ENCODE assay signal across 16 cellular contexts in genomic region chr22:22949953-22950352, GRCh38.
DNase-seq lines count a peak whose midpoint lies in the region; ATAC-seq and TF ChIP-seq lines count a peak whose summit lies in the region.
"Had no signal": no experiment of that assay in that cellular context is flagged by ENCODE, and none has a peak within 500 bp of the region (broad histone marks: within the 10 kb centered on the region; RNA-seq: fewer than 3 reads in every experiment).

No MANE protein-coding gene starts in this region.

- ATAC-seq in DND-41 (ENCODE audit: insufficient read depth, low read depth): no peak
- ATAC-seq in activated B cell treated with CpG ODN at 0.5 μM for 24 hours (ENCODE audit: low read depth): no peak
- no peak for ATAC-seq in HG03196 (IDR thresholded peaks at IDR 0.05; ENCODE audit: unreplicated experiment)
- no peak for ATAC-seq in naive thymus-derived CD4-positive, alpha-beta T cell
- ATAC-seq: HCT116 had no signal

- H3K36me3 Mint-ChIP-seq in activated B cell treated with CpG ODN at 0.5 μM for 24 hours (ENCODE audit: low read depth): no peaks in the 10 kb centered on the region
- H3K36me3 Mint-ChIP-seq in mesothelial cell of epicardium: no peaks in the 10 kb centered on the region
- no peaks in the 10 kb centered on the region for H3K36me3 Mint-ChIP-seq in naive thymus-derived CD4-positive, alpha-beta T cell
- H3K36me3 Mint-ChIP-seq: IgD-negative memory B cell had no signal

- no peaks in the 10 kb centered on the region for H3K36me3 ChIP-seq in DND-41 (ENCODE audit: insufficient read depth, low read length)
- no peaks in the 10 kb centered on the region for H3K36me3 ChIP-seq in H7 (replicated peaks; ENCODE audit: control insufficient read depth, insufficient read depth, low read length)
- H3K36me3 ChIP-seq in osteoblast (ENCODE audit: insufficient read depth, low read length): no peaks in the 10 kb centered on the region
- H3K36me3 ChIP-seq in naive thymus-derived CD4-positive, alpha-beta T cell (ENCODE audit: control insufficient read depth in 2 of 3, insufficient read depth in 3 of 3, low read length in 3 of 3): no peaks in the 10 kb centered on the region
- H3K36me3 ChIP-seq: BE2C had no signal

- no peaks in the 10 kb centered on the region for H3K27me3 ChIP-seq in DND-41 (ENCODE audit: insufficient read depth, low read length, poor library complexity)
- peaks cover 4% of the 10 kb centered on the region; the same call in 1 of the 2 replicates for H3K27me3 ChIP-seq in H7 (ENCODE audit: control insufficient read depth, insufficient read depth, low read length)
- H3K27me3 ChIP-seq in osteoblast (ENCODE audit: insufficient read depth, low read length): peaks cover 19% of the 10 kb centered on the region
- H3K27me3 ChIP-seq in naive thymus-derived CD4-positive, alpha-beta T cell (ENCODE audit: control insufficient read depth in 2 of 2, insufficient read depth in 2 of 2, low read length in 2 of 2): no peaks in the 10 kb centered on the region

- peak overlapping the region; percentile 43; the same call in 1 of the 2 replicates for H3K27ac ChIP-seq in DND-41 (ENCODE audit: low read length)
- no peak overlapping the region for H3K27ac ChIP-seq in osteoblast (ENCODE audit: low read depth, low read length)
- H3K27ac ChIP-seq in naive thymus-derived CD4-positive, alpha-beta T cell (ENCODE audit: low read depth, low read length): no peak overlapping the region
- H3K27ac ChIP-seq: C4-2B had no signal

- H3K4me3 ChIP-seq in DND-41 (ENCODE audit: low read depth in 1 of 2, low read length in 2 of 2) (no peak overlapping the region), H7 (ENCODE audit: insufficient read depth, low read depth, low read length) (no peak overlapping the region), osteoblast (ENCODE audit: insufficient read depth, low read length) (no peak overlapping the region)
- H3K4me3 ChIP-seq in naive thymus-derived CD4-positive, alpha-beta T cell (ENCODE audit: low read length): no peak overlapping the region

- H4K20me1 ChIP-seq in DND-41 (ENCODE audit: insufficient read depth, low read length) (no peaks in the 10 kb centered on the region), osteoblast (ENCODE audit: insufficient read depth, low read length) (no peaks in the 10 kb centered on the region)

- no peak overlapping the region for H3K9ac ChIP-seq in DND-41 (ENCODE audit: low read depth, low read length)

- intact Hi-C loops in activated B cell treated with CpG ODN at 0.5 μM for 24 hours (cut with micrococcal nuclease): loop anchor here (5.0 to 10.0 kb wide), 3 partner anchors 565 to 975 kb away; no protein-coding TSS in a partner anchor
- intact Hi-C loops in naive thymus-derived CD4-positive, alpha-beta T cell (cut with micrococcal nuclease): loop anchor here in 1 of 2 donors (10.0 kb wide), 1 partner anchor 345 kb away; no protein-coding TSS in a partner anchor

- H3K9me3 ChIP-seq in DND-41 (ENCODE audit: insufficient read depth, low read length, severe bottlenecking) (no peaks in the 10 kb centered on the region), osteoblast (ENCODE audit: low read depth, low read length) (no peaks in the 10 kb centered on the region)
- H3K9me3 ChIP-seq in naive thymus-derived CD4-positive, alpha-beta T cell (ENCODE audit: control insufficient read depth in 2 of 3, low read length in 3 of 3): no peaks in the 10 kb centered on the region
- H3K9me3 ChIP-seq: BE2C had no signal

- CTCF ChIA-PET in activated B cell treated with CpG ODN at 0.5 μM for 24 hours (lab: Charles Lee): interaction anchor here (2.5 kb wide), 1 partner anchor 14 kb away, joined by 12 read pairs; no protein-coding TSS in a partner anchor
- CTCF ChIA-PET in naive thymus-derived CD4-positive, alpha-beta T cell (lab: Charles Lee): interaction anchor here (0.7 kb wide), 1 partner anchor 162 kb away, joined by 3 read pairs; no protein-coding TSS in a partner anchor

- no peaks in the 10 kb centered on the region for H3K9me3 Mint-ChIP-seq in activated B cell treated with CpG ODN at 0.5 μM for 24 hours
- H3K9me3 Mint-ChIP-seq in mesothelial cell of epicardium: no peaks in the 10 kb centered on the region
- H3K9me3 Mint-ChIP-seq in naive thymus-derived CD4-positive, alpha-beta T cell: peaks cover 0 to 4% (median 0%) of the 10 kb centered on the region in 11 donors

- H3K79me2 ChIP-seq in DND-41 (ENCODE audit: insufficient read depth, low read length) (no peaks in the 10 kb centered on the region), osteoblast (ENCODE audit: insufficient read depth, low read length) (no peaks in the 10 kb centered on the region)

- H3K27me3 Mint-ChIP-seq in activated B cell treated with CpG ODN at 0.5 μM for 24 hours (no peaks in the 10 kb centered on the region), mesothelial cell of epicardium (ENCODE audit: low read depth) (peaks cover 60% of the 10 kb centered on the region)
- peaks cover 22 to 50% (median 30%) of the 10 kb centered on the region in 5 donors for H3K27me3 Mint-ChIP-seq in naive thymus-derived CD4-positive, alpha-beta T cell

- POLR2A ChIA-PET in activated B cell treated with CpG ODN at 0.5 μM for 24 hours (lab: Charles Lee): interaction anchor here (2.0 kb wide), 1 partner anchor 14 kb away, joined by 12 read pairs; no protein-coding TSS in a partner anchor
- POLR2A ChIA-PET in naive thymus-derived CD4-positive, alpha-beta T cell (lab: Charles Lee): no interaction called here

- H3K27ac Mint-ChIP-seq in activated B cell treated with CpG ODN at 0.5 μM for 24 hours (peak overlapping the region; percentile 59), mesothelial cell of epicardium (no peak overlapping the region)
- no peak overlapping the region for H3K27ac Mint-ChIP-seq in naive thymus-derived CD4-positive, alpha-beta T cell

- no peak for TF ChIP-seq CTCF in DND-41 (IDR thresholded peaks at IDR 0.05; ENCODE audit: borderline replicate concordance, extremely low read depth, low read length, poor library complexity, severe bottlenecking)
- no peak for TF ChIP-seq CTCF in activated B cell treated with CpG ODN at 0.5 μM for 24 hours (IDR thresholded peaks at IDR 0.05)
- no peak for TF ChIP-seq CTCF in osteoblast (IDR thresholded peaks at IDR 0.05; ENCODE audit: extremely low read depth, low read depth, low read length)
- TF ChIP-seq CTCF in mesothelial cell of epicardium (IDR thresholded peaks at IDR 0.05; ENCODE audit: unreplicated experiment): no peak

- H3K4me1 ChIP-seq in DND-41 (ENCODE audit: insufficient read depth, low read length): peaks cover 46% of the 10 kb centered on the region
- H3K4me1 ChIP-seq in osteoblast (ENCODE audit: insufficient read depth, low read length): no peaks in the 10 kb centered on the region
- H3K4me1 ChIP-seq in naive thymus-derived CD4-positive, alpha-beta T cell (ENCODE audit: control insufficient read depth in 2 of 2, insufficient read depth in 2 of 2, low read length in 2 of 2): no peaks in the 10 kb centered on the region
- H3K4me1 ChIP-seq: BE2C had no signal

- H3K4me3 Mint-ChIP-seq in activated B cell treated with CpG ODN at 0.5 μM for 24 hours (no peak overlapping the region), mesothelial cell of epicardium (no peak overlapping the region)
- H3K4me3 Mint-ChIP-seq in naive thymus-derived CD4-positive, alpha-beta T cell: no peak overlapping the region
- H3K4me3 Mint-ChIP-seq: CD4-positive, alpha-beta memory T cell had no signal

- peaks cover 71% of the 10 kb centered on the region for H3K4me1 Mint-ChIP-seq in activated B cell treated with CpG ODN at 0.5 μM for 24 hours
- H3K4me1 Mint-ChIP-seq in mesothelial cell of epicardium: no peaks in the 10 kb centered on the region
- peaks cover 0 to 6% (median 5%) of the 10 kb centered on the region in 7 donors for H3K4me1 Mint-ChIP-seq in naive thymus-derived CD4-positive, alpha-beta T cell

- no peak overlapping the region for H2AFZ ChIP-seq in DND-41 (ENCODE audit: low read depth, low read length)
- H2AFZ ChIP-seq in osteoblast (ENCODE audit: low read length): no peak overlapping the region

- no peak overlapping the region for H3K4me2 ChIP-seq in DND-41 (ENCODE audit: insufficient read depth, low read length)
- H3K4me2 ChIP-seq in osteoblast (ENCODE audit: insufficient read depth, low read length): no peak overlapping the region

- DNase-seq in DND-41 (no peak), H7 (peak; percentile 4), activated B cell treated with CpG ODN at 0.5 μM for 24 hours (no peak), osteoblast (ENCODE audit: insufficient read length, low spot score, missing footprints) (peak; percentile 26), pons (ENCODE audit: low spot score) (no peak), mesothelial cell of epicardium (ENCODE audit: low spot score in 2 of 2, unreplicated experiment in 2 of 2) (no peak)
- no peak for DNase-seq in naive thymus-derived CD4-positive, alpha-beta T cell
- DNase-seq: ACHN; BE2C; CD4-positive, alpha-beta memory T cell; DMS79; GDM1 had no signal

Comparison
In these comparisons a context has a peak if more than half of its experiments do, and no peak if none do; other contexts are left out.
1. DNase-seq: peak in H7 (single experiment) and osteoblast (single experiment); none in DND-41 (single experiment), activated B cell treated with CpG ODN at 0.5 μM for 24 hours (single experiment), pons (single experiment), mesothelial cell of epicardium (0 of 2) and naive thymus-derived CD4-positive, alpha-beta T cell (0 of 9).